Comparison of ENCODE assay signal across 8 cellular contexts in the genomic region with DNA sequence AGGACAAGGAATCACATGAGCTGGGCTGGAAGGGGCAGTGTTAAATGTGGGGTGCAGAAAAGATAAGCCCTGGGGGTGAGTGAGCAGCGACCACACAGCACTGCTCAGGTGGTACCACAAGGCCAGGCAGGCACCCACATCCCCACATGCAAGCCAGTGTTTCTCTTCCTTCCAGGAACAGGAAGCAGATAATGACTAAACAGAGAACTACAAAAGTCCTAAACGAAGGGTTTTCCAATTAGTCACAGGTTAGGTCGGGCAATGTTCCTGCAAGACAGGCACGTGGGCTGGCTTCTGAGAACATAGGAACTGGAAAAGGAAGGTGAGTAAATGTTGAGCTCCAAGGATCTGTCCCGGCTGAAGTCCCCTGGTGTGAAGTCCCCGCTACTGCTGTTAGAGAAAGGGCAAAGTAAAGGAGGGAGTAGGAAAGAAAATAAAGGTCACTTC. TPM values are rescaled to one million over a fixed set of nuclear protein-coding genes. Genes with fewer than 3 reads are reported as not detected.
A peak's percentile ranks its signal among the peaks of the same experiment; 100 is the strongest.
DNase-seq lines count a peak whose midpoint lies in the region; ATAC-seq and TF ChIP-seq lines count a peak whose summit lies in the region.

No MANE protein-coding gene starts in this region.

- no peak overlapping the region for H3K14ac ChIP-seq in trophoblast cell (ENCODE audit: low read length)

- intact Hi-C loops in esophagus muscularis mucosa (cut with DNase I): no loop called here

- TF ChIP-seq EP300 in esophagus muscularis mucosa (IDR thresholded peaks at IDR 0.05): peak; percentile 61

- peaks cover 36% of the 10 kb centered on the region for H3K79me2 ChIP-seq in GM23338 (replicated peaks; ENCODE audit: insufficient read depth)
- H3K79me2 ChIP-seq in trophoblast cell (ENCODE audit: control insufficient read depth, insufficient read depth, low read length, poor library complexity): peaks cover 2% of the 10 kb centered on the region

- H3K4me2 ChIP-seq in GM23338: no peak overlapping the region
- H3K4me2 ChIP-seq in trophoblast cell (ENCODE audit: low read length): no peak overlapping the region

- ATAC-seq in GM23338 (no peak), HG03565 (IDR thresholded peaks at IDR 0.05; ENCODE audit: unreplicated experiment) (no peak)

- H4K8ac ChIP-seq in trophoblast cell (ENCODE audit: low read depth, low read length): peak overlapping the region; percentile 76

- no peak overlapping the region for H4K12ac ChIP-seq in trophoblast cell (ENCODE audit: low read depth, low read length)

- no peak overlapping the region for H3K4me3 Mint-ChIP-seq in GM23338
- H3K4me3 Mint-ChIP-seq in T-helper 2 cell treated with Interferon-gamma antibody and Interleukin-4, amounts not matched to agents 5 μg/mL and 100 μg/mL, for 36 hours: peak overlapping the region; percentile 44

- peaks cover 14% of the 10 kb centered on the region for H3K27me3 Mint-ChIP-seq in GM23338 (ENCODE audit: insufficient read depth, low read depth, poor library complexity)
- H3K27me3 Mint-ChIP-seq in T-helper 2 cell treated with Interferon-gamma antibody and Interleukin-4, amounts not matched to agents 5 μg/mL and 100 μg/mL, for 36 hours (ENCODE audit: low read depth): no peaks in the 10 kb centered on the region

- TF ChIP-seq CTCF in GM23338 (conservative IDR thresholded peaks at IDR 0.05; ENCODE audit: low read depth in 2 of 2): no peak
- peak in 1 of 3 experiments; percentile 26 for TF ChIP-seq CTCF in esophagus muscularis mucosa (IDR thresholded peaks at IDR 0.05)
- TF ChIP-seq CTCF in GM10266 (IDR thresholded peaks at IDR 0.05; ENCODE audit: control insufficient read depth, insufficient read depth, low read depth, missing control alignments): no peak

- H3K23ac ChIP-seq in trophoblast cell (ENCODE audit: low read length): no peak overlapping the region

- no peak overlapping the region for H3K27ac Mint-ChIP-seq in GM23338
- H3K27ac Mint-ChIP-seq in T-helper 2 cell treated with Interferon-gamma antibody and Interleukin-4, amounts not matched to agents 5 μg/mL and 100 μg/mL, for 36 hours: peak overlapping the region; percentile 4

- peaks cover 8% of the 10 kb centered on the region for H3K79me1 ChIP-seq in trophoblast cell (ENCODE audit: low read length)

- H3K4me1 ChIP-seq in GM23338 (ENCODE audit: insufficient read depth): peaks cover 49% of the 10 kb centered on the region
- peaks cover 58 to 62% (median 60%) of the 10 kb centered on the region in 4 donors for H3K4me1 ChIP-seq in esophagus muscularis mucosa
- peaks cover 8 to 19% of the 10 kb centered on the region in 2 experiments for H3K4me1 ChIP-seq in trophoblast cell (ENCODE audit: control insufficient read depth in 1 of 2, insufficient read depth in 2 of 2, low read length in 2 of 2)

- peaks cover 51% of the 10 kb centered on the region for H3K4me1 Mint-ChIP-seq in GM23338
- H3K4me1 Mint-ChIP-seq in T-helper 2 cell treated with Interferon-gamma antibody and Interleukin-4, amounts not matched to agents 5 μg/mL and 100 μg/mL, for 36 hours (ENCODE audit: low read depth): peaks cover 49% of the 10 kb centered on the region

- H3K36me3 Mint-ChIP-seq in GM23338 (ENCODE audit: low read depth): peaks cover 8% of the 10 kb centered on the region; the same call in 2 of the 3 replicates
- peaks cover 11% of the 10 kb centered on the region for H3K36me3 Mint-ChIP-seq in T-helper 2 cell treated with Interferon-gamma antibody and Interleukin-4, amounts not matched to agents 5 μg/mL and 100 μg/mL, for 36 hours (ENCODE audit: low read depth)

- H2BK120ac ChIP-seq in trophoblast cell (ENCODE audit: insufficient read depth, low read length, poor library complexity): no peak overlapping the region

- no peak overlapping the region for H2BK12ac ChIP-seq in trophoblast cell (ENCODE audit: low read length)

- peaks cover 7% of the 10 kb centered on the region; the same call in 2 of the 3 replicates for H3K9me3 Mint-ChIP-seq in GM23338
- no peaks in the 10 kb centered on the region for H3K9me3 Mint-ChIP-seq in T-helper 2 cell treated with Interferon-gamma antibody and Interleukin-4, amounts not matched to agents 5 μg/mL and 100 μg/mL, for 36 hours

- H3K27me3 ChIP-seq in GM23338 (ENCODE audit: insufficient read depth) (no peaks in the 10 kb centered on the region), esophagus muscularis mucosa (no peaks in the 10 kb centered on the region), trophoblast cell (ENCODE audit: insufficient read depth, low read length) (no peaks in the 10 kb centered on the region)

- 50% methylated on average over 6 of the region's 6 CpGs for WGBS in esophagus muscularis mucosa
- WGBS in trophoblast cell (ENCODE audit: extremely low coverage, insufficient coverage, insufficient read length): no CpG with 5 or more reads among the region's 6 CpGs

- no peak overlapping the region for H2AFZ ChIP-seq in GM23338
- H2AFZ ChIP-seq in trophoblast cell (ENCODE audit: insufficient read depth, low read length, poor library complexity): peak overlapping the region; percentile 66

- no peak overlapping the region for H3K9ac ChIP-seq in trophoblast cell (ENCODE audit: low read length)

- H4K91ac ChIP-seq in trophoblast cell (ENCODE audit: low read depth, low read length): peak overlapping the region; percentile 34

- DNase-seq in A172 (ENCODE audit: low spot score) (peak; percentile 94), GM23338 (ENCODE audit: low spot score) (peak; percentile 22), esophagus muscularis mucosa (ENCODE audit: extremely low spot score) (no peak), trophoblast cell (peak; percentile 87 to 90), GM10266 (ENCODE audit: extremely low spot score) (no peak), NCI-H1694 (lab: John Stamatoyannopoulos, UW) (no peak)
- DNase-seq in T-helper 2 cell treated with Interferon-gamma antibody and Interleukin-4, amounts not matched to agents 5 μg/mL and 100 μg/mL, for 36 hours (ENCODE audit: low spot score): peak; percentile 28

- H2AK5ac ChIP-seq in trophoblast cell (ENCODE audit: low read length): no peak overlapping the region

- TF ChIP-seq POLR2A in esophagus muscularis mucosa (IDR thresholded peaks at IDR 0.05; ENCODE audit: low read depth): no peak

- H3K36me3 ChIP-seq in GM23338 (ENCODE audit: insufficient read depth): no peaks in the 10 kb centered on the region; the same call in 1 of the 2 replicates
- no peaks in the 10 kb centered on the region for H3K36me3 ChIP-seq in esophagus muscularis mucosa
- H3K36me3 ChIP-seq in trophoblast cell (ENCODE audit: control insufficient read depth in 1 of 2, insufficient read depth in 2 of 2, low read length in 2 of 2): no peaks in the 10 kb centered on the region

- no peaks in the 10 kb centered on the region; the same call in 1 of the 2 replicates for H3F3A ChIP-seq in GM23338 (replicated peaks; ENCODE audit: low read depth)

- H4K20me1 ChIP-seq in GM23338 (replicated peaks; ENCODE audit: insufficient read depth): peaks cover 6% of the 10 kb centered on the region

- H3K9me3 ChIP-seq in esophagus muscularis mucosa: no peaks in the 10 kb centered on the region
- no peaks in the 10 kb centered on the region for H3K9me3 ChIP-seq in trophoblast cell (ENCODE audit: insufficient read depth, low read depth, low read length)

- H2BK5ac ChIP-seq in trophoblast cell (ENCODE audit: low read depth, low read length, poor library complexity): no peak overlapping the region

- no peak overlapping the region for H3K18ac ChIP-seq in trophoblast cell (ENCODE audit: low read length)

- H3K4me3 ChIP-seq in GM23338: no peak overlapping the region
- no peak overlapping the region for H3K4me3 ChIP-seq in esophagus muscularis mucosa
- no peak overlapping the region for H3K4me3 ChIP-seq in trophoblast cell (ENCODE audit: low read depth, low read length)

- H3K9me2 ChIP-seq in GM23338 (ENCODE audit: insufficient read depth): peaks cover 2% of the 10 kb centered on the region; the same call in 1 of the 2 replicates

- H3K27ac ChIP-seq in GM23338 (ENCODE audit: low read depth): no peak overlapping the region
- H3K27ac ChIP-seq in esophagus muscularis mucosa (replicated peaks in 1 of 4): peak overlapping the region; percentile 49 to 74 (median 63)
- no peak overlapping the region for H3K27ac ChIP-seq in trophoblast cell (ENCODE audit: low read depth, low read length)

- no peak overlapping the region for H3K4ac ChIP-seq in trophoblast cell (ENCODE audit: low read depth, low read length)

TF ChIP-seq in GM23338, 12 proteins besides CTCF, POLR2A, EP300 and RAD21 (continues in another document):
- no peak for TF ChIP-seq ETS1 (IDR thresholded peaks at IDR 0.05)

RNA-seq across cellular contexts. Expression of gene RELL1, which starts 19.5 kb away (rescaled TPM):
- 57.7 and 69.4 TPM in 2 replicates for total RNA-seq in A172 (2014; rRNA removed; shearing (Covaris generic))
- 27.0 and 28.5 TPM in 2 replicates for total RNA-seq in GM23338 (2014; rRNA removed; shearing (Covaris generic))
- polyA plus RNA-seq in GM23338 (2016; fragmentation: Nextera tagmentation; extraction: Ambion mirVana): 1.9 and 2.8 TPM in 2 replicates
- total RNA-seq in esophagus muscularis mucosa: 10 to 100 TPM; 44.4 to 83.3 (median 73.6) TPM
- polyA plus RNA-seq in trophoblast cell (2013): 31.0 and 31.5 TPM in 2 replicates

Comparison
In these comparisons a context has a peak if more than half of its experiments do, and no peak if none do; other contexts are left out.
1. DNase-seq: peak in A172 (single experiment), GM23338 (single experiment), T-helper 2 cell treated with Interferon-gamma antibody and Interleukin-4, amounts not matched to agents 5 μg/mL and 100 μg/mL, for 36 hours (single experiment) and trophoblast cell (2 of 2); none in esophagus muscularis mucosa (single experiment), GM10266 (single experiment) and NCI-H1694 (single experiment).
2. H3K27ac ChIP-seq: peak in esophagus muscularis mucosa (4 of 4); none in GM23338 (single experiment) and trophoblast cell (single experiment).